In genomic region chr5:72499090-72499489, GRCh38 we compare ENCODE assay signal across 22 cellular contexts. TPM values are rescaled to one million over a fixed set of nuclear protein-coding genes. Genes with fewer than 3 reads are reported as not detected.
DNase-seq lines count a peak whose midpoint lies in the region; ATAC-seq and TF ChIP-seq lines count a peak whose summit lies in the region.
"Had no signal": no experiment of that assay in that cellular context is flagged by ENCODE, and none has a peak within 500 bp of the region (broad histone marks: within the 10 kb centered on the region; RNA-seq: fewer than 3 reads in every experiment).

No MANE protein-coding gene starts in this region.

- H3K23ac ChIP-seq in neuronal stem cell (ENCODE audit: low read depth, low read length, poor library complexity), result no peak overlapping the region

- no peak overlapping the region for H3K4ac ChIP-seq in neuronal stem cell (ENCODE audit: low read length)

- H3K14ac ChIP-seq in neuronal stem cell (ENCODE audit: low read length), result no peak overlapping the region

- no peak overlapping the region for H3K4me3 ChIP-seq in heart left ventricle
- no peak overlapping the region for H3K4me3 ChIP-seq in right cardiac atrium (ENCODE audit: low read length)
- no peak overlapping the region for H3K4me3 ChIP-seq in neuronal stem cell (ENCODE audit: low read length in 2 of 2)
- no peak overlapping the region for H3K4me3 ChIP-seq in A673 (ENCODE audit: low read depth, low read length, poor library complexity, severe bottlenecking)
- H3K4me3 ChIP-seq: A549, BLaER1, GM23248 had no signal

- H3K9me3 ChIP-seq in heart left ventricle (no peaks in the 10 kb centered on the region), right cardiac atrium (ENCODE audit: control insufficient read depth, low read length) (no peaks in the 10 kb centered on the region), neuronal stem cell (replicated peaks in 1 of 2; ENCODE audit: control insufficient read depth in 2 of 2, insufficient read depth in 1 of 2, low read depth in 1 of 2, low read length in 2 of 2) (no peaks in the 10 kb centered on the region), A673 (ENCODE audit: low read depth, low read length, poor library complexity, severe bottlenecking) (no peaks in the 10 kb centered on the region)
- H3K9me3 ChIP-seq: A549, BLaER1 had no signal

- H2BK5ac ChIP-seq in neuronal stem cell (ENCODE audit: low read length), result no peak overlapping the region

- H3K4me2 ChIP-seq in neuronal stem cell (ENCODE audit: insufficient read depth, low read length, poor library complexity, severe bottlenecking), result no peak overlapping the region
- H3K4me2 ChIP-seq: A549, BLaER1 had no signal

- peak overlapping the region in 8 of 12 donors; percentile 3 to 84 (median 74) for H3K27ac ChIP-seq in heart left ventricle
- H3K27ac ChIP-seq in right cardiac atrium (ENCODE audit: low read length), result peak overlapping the region; percentile 29
- no peak overlapping the region for H3K27ac ChIP-seq in neuronal stem cell (replicated peaks; ENCODE audit: low read length)
- no peak overlapping the region for H3K27ac ChIP-seq in A673 (ENCODE audit: low read depth, low read length, poor library complexity, severe bottlenecking)
- H3K27ac ChIP-seq: 22Rv1, A549, BLaER1, GM23248 had no signal

- H3K4me1 ChIP-seq in heart left ventricle, result peaks cover 0 to 54% (median 9%) of the 10 kb centered on the region in 12 donors
- H3K4me1 ChIP-seq in right cardiac atrium (ENCODE audit: control insufficient read depth, insufficient read depth, low read length), result peaks cover 2% of the 10 kb centered on the region
- H3K4me1 ChIP-seq in neuronal stem cell (ENCODE audit: control insufficient read depth in 2 of 2, insufficient read depth in 1 of 2, low read depth in 1 of 2, low read length in 2 of 2), result peaks cover 4 to 5% of the 10 kb centered on the region in 2 donors
- H3K4me1 ChIP-seq in A673 (ENCODE audit: insufficient read depth, low read length, poor library complexity, severe bottlenecking), result peaks cover 4% of the 10 kb centered on the region
- H3K4me1 ChIP-seq: BLaER1 had no signal

- intact Hi-C loops in heart left ventricle (cut with DNase I) (no loop called here), cardiac septum (cut with DNase I) (no loop called here), right cardiac atrium (cut with DNase I) (no loop called here), Right ventricle myocardium inferior (cut with DNase I) (loop anchor here (2.0 kb wide), 1 partner anchor 46 kb away; no protein-coding TSS in a partner anchor), A673 (cut with micrococcal nuclease; ENCODE audit: unreplicated experiment) (no loop called here)

- TF ChIP-seq POLR2A in heart left ventricle (IDR thresholded peaks at IDR 0.05), result no peak

- TF ChIP-seq CTCF in heart left ventricle (IDR thresholded peaks at IDR 0.05), result no peak
- no peak for TF ChIP-seq CTCF in A673 (conservative IDR thresholded peaks at IDR 0.05; ENCODE audit: low read depth, low read length)

- H3K36me3 ChIP-seq in heart left ventricle, result no peaks in the 10 kb centered on the region
- no peaks in the 10 kb centered on the region for H3K36me3 ChIP-seq in neuronal stem cell (replicated peaks in 1 of 2; ENCODE audit: control insufficient read depth in 2 of 2, insufficient read depth in 2 of 2, low read length in 2 of 2)
- no peaks in the 10 kb centered on the region for H3K36me3 ChIP-seq in A673 (ENCODE audit: insufficient read depth, low read length, poor library complexity, severe bottlenecking)
- H3K36me3 ChIP-seq: BLaER1 had no signal

- POLR2A ChIA-PET in A673 (lab: Charles Lee; ENCODE audit: low non-redundant PET), result no interaction called here

- BruUV-seq in A673 (replicated peaks; lab: Mats Ljungman, UMichigan), result no TSS peak

- no peaks in the 10 kb centered on the region for H3K27me3 ChIP-seq in heart left ventricle
- H3K27me3 ChIP-seq in right cardiac atrium (ENCODE audit: control insufficient read depth, insufficient read depth), result no peaks in the 10 kb centered on the region
- no peaks in the 10 kb centered on the region for H3K27me3 ChIP-seq in neuronal stem cell (ENCODE audit: control insufficient read depth in 3 of 3, insufficient read depth in 3 of 3, low read depth in 1 of 3, low read length in 3 of 3)
- no peaks in the 10 kb centered on the region for H3K27me3 ChIP-seq in A673 (replicated peaks; ENCODE audit: insufficient read depth, low read depth, low read length, poor library complexity)
- H3K27me3 ChIP-seq: BLaER1 had no signal

- H3K18ac ChIP-seq in neuronal stem cell (ENCODE audit: low read length), result peak overlapping the region; percentile 39

- no peak overlapping the region for H2BK12ac ChIP-seq in neuronal stem cell (ENCODE audit: low read length)

- DNase-seq in heart left ventricle (no peak), cardiac septum (ENCODE audit: low spot score) (no peak), right cardiac atrium (no peak), Right ventricle myocardium inferior (ENCODE audit: missing footprints) (no peak), neuronal stem cell (ENCODE audit: low spot score) (no peak), activated gamma-delta T cell treated with Interleukin-2 at 50 U/mL for 16 hours (no peak), A673 (ENCODE audit: low spot score) (no peak)
- no peak for DNase-seq in stimulated activated CD4-positive, alpha-beta T cell treated with anti-CD3 and anti-CD28 coated beads, Interleukin-1b, Interleukin-23, amount 100 ng/mL, for 48 hours
- DNase-seq: CD4-positive, alpha-beta memory T cell; DMS153; DMS79; GDM1; GM23248; H7; HFFc6 had no signal

- H3K9ac ChIP-seq in neuronal stem cell (ENCODE audit: low read depth, low read length, poor library complexity), result no peak overlapping the region
- H3K9ac ChIP-seq: BLaER1, GM23248 had no signal

- ATAC-seq in heart left ventricle (no peak), right cardiac atrium (no peak), Right ventricle myocardium inferior (no peak)
- ATAC-seq: A549, HCT116 had no signal

- no peak overlapping the region for H2AFZ ChIP-seq in neuronal stem cell (ENCODE audit: low read length)
- H2AFZ ChIP-seq: GM23248 had no signal

- CTCF ChIA-PET in A673 (lab: Charles Lee), result no interaction called here

- H2BK120ac ChIP-seq in neuronal stem cell (ENCODE audit: low read depth, low read length), result no peak overlapping the region

- H4K8ac ChIP-seq in neuronal stem cell (ENCODE audit: low read depth, low read length), result no peak overlapping the region

- no peak overlapping the region for H4K91ac ChIP-seq in neuronal stem cell (ENCODE audit: low read depth, low read length, poor library complexity)

- WGBS in heart left ventricle, 4 donors, result 61 to 73% (median 66%) methylated on average over 2 of the region's 2 CpGs
- 68% methylated on average over 2 of the region's 2 CpGs for WGBS in right cardiac atrium
- no CpG with 5 or more reads among the region's 2 CpGs for WGBS in neuronal stem cell (ENCODE audit: extremely low coverage in 2 of 2, insufficient read length in 2 of 2, insufficient replicate concordance in 1 of 2), 2 donors

- no peak overlapping the region for H2BK15ac ChIP-seq in neuronal stem cell (ENCODE audit: low read length)

- H3K79me1 ChIP-seq in neuronal stem cell (ENCODE audit: low read depth, low read length), result no peaks in the 10 kb centered on the region

- no peak overlapping the region for H2AK5ac ChIP-seq in neuronal stem cell (ENCODE audit: low read depth, low read length)

RNA-seq across cellular contexts. Expression of gene ZNF366, which starts 8.1 kb away (rescaled TPM):
- total RNA-seq in heart left ventricle, result 10 to 100 TPM in 2 of 9 donors, 1 to 10 TPM in 7; 3.9 to 18.5 (median 6.1) TPM
- polyA plus RNA-seq in heart left ventricle, result 1 to 10 TPM; 2.1 to 4.4 TPM
- total RNA-seq in cardiac septum, result 3.7 TPM
- total RNA-seq in right cardiac atrium, result 1 to 10 TPM; 4.5 to 8.1 (median 6.1) TPM
- polyA plus RNA-seq in right cardiac atrium, result 2.5 TPM
- total RNA-seq in Right ventricle myocardium inferior, result 8.7 TPM
- not detected for polyA plus RNA-seq in neuronal stem cell (2013, experiment 1 of 2)
- not detected for polyA plus RNA-seq in neuronal stem cell (2013, experiment 2 of 2)
- total RNA-seq in A673 (2021), result not detected in 2 replicates
- total RNA-seq: Daoy, GM23248, H7, HepG2, HFFc6 had no signal
- polyA plus RNA-seq: A549; AG04450; CD4-positive, alpha-beta memory T cell; GM23248; HepG2 had no signal

Comparison
In these comparisons a context has a peak if more than half of its experiments do, and no peak if none do; other contexts are left out.
1. H3K27ac ChIP-seq: peak in heart left ventricle (8 of 12) and right cardiac atrium (single experiment); none in neuronal stem cell (single experiment) and A673 (single experiment).